ENCODE assay signal across 1 cellular context in the genomic region with DNA sequence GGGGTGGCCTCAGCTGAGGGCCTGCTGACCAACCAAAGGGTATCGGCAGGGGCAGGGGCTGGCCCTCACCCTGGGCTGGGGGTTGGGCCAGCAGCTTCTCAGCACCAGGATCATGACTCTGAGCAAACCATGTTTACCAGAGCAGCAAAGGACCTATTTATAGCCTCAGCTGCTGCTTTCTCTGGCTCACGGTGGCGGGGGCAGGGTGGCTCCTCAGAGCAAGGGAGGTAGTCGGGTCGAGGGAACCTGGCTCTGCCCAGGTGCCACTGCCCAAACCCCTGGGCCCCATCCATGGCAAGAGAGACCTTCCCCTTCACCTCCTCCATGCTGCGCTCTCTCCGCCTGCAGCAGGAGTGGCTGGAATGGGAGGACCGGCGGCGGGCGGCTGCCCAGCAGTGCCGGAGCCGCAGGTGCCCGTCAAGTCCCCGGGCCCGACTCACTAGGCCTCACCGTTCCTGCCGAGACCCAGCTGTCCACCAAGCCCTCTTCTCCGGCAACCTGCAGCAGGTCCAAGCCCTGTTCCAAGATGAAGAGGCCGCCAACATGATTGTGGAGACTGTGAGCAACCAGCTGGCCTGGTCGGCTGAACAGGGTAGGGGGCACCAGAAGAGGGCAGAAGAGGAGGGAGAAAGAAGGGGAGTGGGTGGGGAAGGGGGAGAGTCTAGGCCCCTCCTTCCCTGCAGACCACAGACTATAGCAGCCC.
TF ChIP-seq lines count a peak whose summit lies in the region.

A gene with protein sequence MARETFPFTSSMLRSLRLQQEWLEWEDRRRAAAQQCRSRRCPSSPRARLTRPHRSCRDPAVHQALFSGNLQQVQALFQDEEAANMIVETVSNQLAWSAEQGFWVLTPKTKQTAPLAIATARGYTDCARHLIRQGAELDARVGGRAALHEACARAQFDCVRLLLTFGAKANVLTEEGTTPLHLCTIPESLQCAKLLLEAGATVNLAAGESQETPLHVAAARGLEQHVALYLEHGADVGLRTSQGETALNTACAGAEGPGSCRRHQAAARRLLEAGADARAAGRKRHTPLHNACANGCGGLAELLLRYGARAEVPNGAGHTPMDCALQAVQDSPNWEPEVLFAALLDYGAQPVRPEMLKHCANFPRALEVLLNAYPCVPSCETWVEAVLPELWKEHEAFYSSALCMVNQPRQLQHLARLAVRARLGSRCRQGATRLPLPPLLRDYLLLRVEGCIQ (plus strand): TSS at position 206 of the 703 bp plus-strand sequence. CDS start 86 bp downstream, at position 292.

TF ChIP-seq in HepG2, 621 proteins besides CTCF, POLR2A, EP300 and RAD21 (continued from another document and continues in another):
- TF ChIP-seq, protein P1, sequence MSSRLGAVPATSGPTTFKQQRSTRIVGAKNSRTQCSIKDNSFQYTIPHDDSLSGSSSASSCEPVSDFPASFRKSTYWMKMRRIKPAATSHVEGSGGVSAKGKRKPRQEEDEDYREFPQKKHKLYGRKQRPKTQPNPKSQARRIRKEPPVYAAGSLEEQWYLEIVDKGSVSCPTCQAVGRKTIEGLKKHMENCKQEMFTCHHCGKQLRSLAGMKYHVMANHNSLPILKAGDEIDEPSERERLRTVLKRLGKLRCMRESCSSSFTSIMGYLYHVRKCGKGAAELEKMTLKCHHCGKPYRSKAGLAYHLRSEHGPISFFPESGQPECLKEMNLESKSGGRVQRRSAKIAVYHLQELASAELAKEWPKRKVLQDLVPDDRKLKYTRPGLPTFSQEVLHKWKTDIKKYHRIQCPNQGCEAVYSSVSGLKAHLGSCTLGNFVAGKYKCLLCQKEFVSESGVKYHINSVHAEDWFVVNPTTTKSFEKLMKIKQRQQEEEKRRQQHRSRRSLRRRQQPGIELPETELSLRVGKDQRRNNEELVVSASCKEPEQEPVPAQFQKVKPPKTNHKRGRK (CRISPR knock-in tag; IDR thresholded peaks at IDR 0.05): no peak
- TF ChIP-seq, protein P2, sequence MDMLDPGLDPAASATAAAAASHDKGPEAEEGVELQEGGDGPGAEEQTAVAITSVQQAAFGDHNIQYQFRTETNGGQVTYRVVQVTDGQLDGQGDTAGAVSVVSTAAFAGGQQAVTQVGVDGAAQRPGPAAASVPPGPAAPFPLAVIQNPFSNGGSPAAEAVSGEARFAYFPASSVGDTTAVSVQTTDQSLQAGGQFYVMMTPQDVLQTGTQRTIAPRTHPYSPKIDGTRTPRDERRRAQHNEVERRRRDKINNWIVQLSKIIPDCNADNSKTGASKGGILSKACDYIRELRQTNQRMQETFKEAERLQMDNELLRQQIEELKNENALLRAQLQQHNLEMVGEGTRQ (IDR thresholded peaks at IDR 0.05; ENCODE audit: low read depth, low read length): no peak
- TF ChIP-seq, protein P2 (CRISPR knock-in tag; IDR thresholded peaks at IDR 0.05; ENCODE audit: borderline replicate concordance): no peak
- TF ChIP-seq ZNF569 (CRISPR knock-in tag; IDR thresholded peaks at IDR 0.05; ENCODE audit: borderline replicate concordance) (no peak), NR1H2 (CRISPR knock-in tag; IDR thresholded peaks at IDR 0.05; ENCODE audit: borderline replicate concordance, low read depth) (no peak), KLF15 (CRISPR knock-in tag; IDR thresholded peaks at IDR 0.05; ENCODE audit: borderline replicate concordance) (no peak), NFKB2 (CRISPR knock-in tag; IDR thresholded peaks at IDR 0.05; ENCODE audit: borderline replicate concordance) (peak; percentile 22; the same call in 1 of the 2 replicates), DR1 (CRISPR knock-in tag; IDR thresholded peaks at IDR 0.05) (no peak), FOXA3 (CRISPR knock-in tag; IDR thresholded peaks at IDR 0.05) (peak; percentile 72), PCBP2 (optimal IDR thresholded peaks at IDR 0.05; ENCODE audit: low read depth, low read length, poor library complexity, severe bottlenecking) (no peak), TEAD3 (CRISPR knock-in tag; optimal IDR thresholded peaks at IDR 0.05; ENCODE audit: borderline replicate concordance) (no peak), RFXANK (CRISPR knock-in tag; IDR thresholded peaks at IDR 0.05) (no peak), NR3C1 (CRISPR knock-in tag; IDR thresholded peaks at IDR 0.05) (no peak), CCAR2 (optimal IDR thresholded peaks at IDR 0.05; ENCODE audit: low read depth, low read length) (no peak), TBX2 (CRISPR knock-in tag; IDR thresholded peaks at IDR 0.05; ENCODE audit: borderline replicate concordance) (0 out of 2 replicates have a peak, but pooled peaks have one; percentile 42), HOXA5 (CRISPR knock-in tag; IDR thresholded peaks at IDR 0.05) (no peak), RXRB (CRISPR knock-in tag; IDR thresholded peaks at IDR 0.05; ENCODE audit: borderline replicate concordance) (no peak), FOXP1 (IDR thresholded peaks at IDR 0.05) (no peak), FOXP1 (CRISPR knock-in tag; IDR thresholded peaks at IDR 0.05) (peak; percentile 33; the same call in 1 of the 2 replicates), MIER3 (CRISPR knock-in tag; IDR thresholded peaks at IDR 0.05; ENCODE audit: borderline replicate concordance) (0 out of 2 replicates have a peak, but pooled peaks have one; percentile 33), ZNF556 (CRISPR knock-in tag; IDR thresholded peaks at IDR 0.05; ENCODE audit: borderline replicate concordance) (no peak), RBM22 (optimal IDR thresholded peaks at IDR 0.05; ENCODE audit: low read length) (no peak), ZMYM4 (CRISPR knock-in tag; IDR thresholded peaks at IDR 0.05) (peak; percentile 29; the same call in 1 of the 2 replicates), MED1 (CRISPR knock-in tag; IDR thresholded peaks at IDR 0.05) (0 out of 2 replicates have a peak, but pooled peaks have one; percentile 39), ELF3 (CRISPR knock-in tag; IDR thresholded peaks at IDR 0.05) (no peak), MED8 (CRISPR knock-in tag; IDR thresholded peaks at IDR 0.05; ENCODE audit: insufficient replicate concordance) (no peak), ZFP82 (CRISPR knock-in tag; IDR thresholded peaks at IDR 0.05; ENCODE audit: borderline replicate concordance) (no peak), SYNCRIP (IDR thresholded peaks at IDR 0.05; ENCODE audit: insufficient read depth, low read depth, low read length) (no peak), U2AF1 (optimal IDR thresholded peaks at IDR 0.05; ENCODE audit: low read depth, low read length) (no peak), AGO1 (IDR thresholded peaks at IDR 0.05; ENCODE audit: low read depth, low read length, poor library complexity, severe bottlenecking) (peak; percentile 82), ZNF3 (CRISPR knock-in tag; IDR thresholded peaks at IDR 0.05) (no peak), ZNF737 (CRISPR knock-in tag; IDR thresholded peaks at IDR 0.05; ENCODE audit: borderline replicate concordance) (no peak), SMC3 (IDR thresholded peaks at IDR 0.05; ENCODE audit: low read length) (no peak), NCOA2 (CRISPR knock-in tag; IDR thresholded peaks at IDR 0.05) (no peak)
- TF ChIP-seq, protein P3, sequence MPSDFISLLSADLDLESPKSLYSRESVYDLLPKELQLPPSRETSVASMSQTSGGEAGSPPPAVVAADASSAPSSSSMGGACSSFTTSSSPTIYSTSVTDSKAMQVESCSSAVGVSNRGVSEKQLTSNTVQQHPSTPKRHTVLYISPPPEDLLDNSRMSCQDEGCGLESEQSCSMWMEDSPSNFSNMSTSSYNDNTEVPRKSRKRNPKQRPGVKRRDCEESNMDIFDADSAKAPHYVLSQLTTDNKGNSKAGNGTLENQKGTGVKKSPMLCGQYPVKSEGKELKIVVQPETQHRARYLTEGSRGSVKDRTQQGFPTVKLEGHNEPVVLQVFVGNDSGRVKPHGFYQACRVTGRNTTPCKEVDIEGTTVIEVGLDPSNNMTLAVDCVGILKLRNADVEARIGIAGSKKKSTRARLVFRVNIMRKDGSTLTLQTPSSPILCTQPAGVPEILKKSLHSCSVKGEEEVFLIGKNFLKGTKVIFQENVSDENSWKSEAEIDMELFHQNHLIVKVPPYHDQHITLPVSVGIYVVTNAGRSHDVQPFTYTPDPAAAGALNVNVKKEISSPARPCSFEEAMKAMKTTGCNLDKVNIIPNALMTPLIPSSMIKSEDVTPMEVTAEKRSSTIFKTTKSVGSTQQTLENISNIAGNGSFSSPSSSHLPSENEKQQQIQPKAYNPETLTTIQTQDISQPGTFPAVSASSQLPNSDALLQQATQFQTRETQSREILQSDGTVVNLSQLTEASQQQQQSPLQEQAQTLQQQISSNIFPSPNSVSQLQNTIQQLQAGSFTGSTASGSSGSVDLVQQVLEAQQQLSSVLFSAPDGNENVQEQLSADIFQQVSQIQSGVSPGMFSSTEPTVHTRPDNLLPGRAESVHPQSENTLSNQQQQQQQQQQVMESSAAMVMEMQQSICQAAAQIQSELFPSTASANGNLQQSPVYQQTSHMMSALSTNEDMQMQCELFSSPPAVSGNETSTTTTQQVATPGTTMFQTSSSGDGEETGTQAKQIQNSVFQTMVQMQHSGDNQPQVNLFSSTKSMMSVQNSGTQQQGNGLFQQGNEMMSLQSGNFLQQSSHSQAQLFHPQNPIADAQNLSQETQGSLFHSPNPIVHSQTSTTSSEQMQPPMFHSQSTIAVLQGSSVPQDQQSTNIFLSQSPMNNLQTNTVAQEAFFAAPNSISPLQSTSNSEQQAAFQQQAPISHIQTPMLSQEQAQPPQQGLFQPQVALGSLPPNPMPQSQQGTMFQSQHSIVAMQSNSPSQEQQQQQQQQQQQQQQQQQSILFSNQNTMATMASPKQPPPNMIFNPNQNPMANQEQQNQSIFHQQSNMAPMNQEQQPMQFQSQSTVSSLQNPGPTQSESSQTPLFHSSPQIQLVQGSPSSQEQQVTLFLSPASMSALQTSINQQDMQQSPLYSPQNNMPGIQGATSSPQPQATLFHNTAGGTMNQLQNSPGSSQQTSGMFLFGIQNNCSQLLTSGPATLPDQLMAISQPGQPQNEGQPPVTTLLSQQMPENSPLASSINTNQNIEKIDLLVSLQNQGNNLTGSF (CRISPR knock-in tag; IDR thresholded peaks at IDR 0.05): no peak
- TF ChIP-seq, protein P4, sequence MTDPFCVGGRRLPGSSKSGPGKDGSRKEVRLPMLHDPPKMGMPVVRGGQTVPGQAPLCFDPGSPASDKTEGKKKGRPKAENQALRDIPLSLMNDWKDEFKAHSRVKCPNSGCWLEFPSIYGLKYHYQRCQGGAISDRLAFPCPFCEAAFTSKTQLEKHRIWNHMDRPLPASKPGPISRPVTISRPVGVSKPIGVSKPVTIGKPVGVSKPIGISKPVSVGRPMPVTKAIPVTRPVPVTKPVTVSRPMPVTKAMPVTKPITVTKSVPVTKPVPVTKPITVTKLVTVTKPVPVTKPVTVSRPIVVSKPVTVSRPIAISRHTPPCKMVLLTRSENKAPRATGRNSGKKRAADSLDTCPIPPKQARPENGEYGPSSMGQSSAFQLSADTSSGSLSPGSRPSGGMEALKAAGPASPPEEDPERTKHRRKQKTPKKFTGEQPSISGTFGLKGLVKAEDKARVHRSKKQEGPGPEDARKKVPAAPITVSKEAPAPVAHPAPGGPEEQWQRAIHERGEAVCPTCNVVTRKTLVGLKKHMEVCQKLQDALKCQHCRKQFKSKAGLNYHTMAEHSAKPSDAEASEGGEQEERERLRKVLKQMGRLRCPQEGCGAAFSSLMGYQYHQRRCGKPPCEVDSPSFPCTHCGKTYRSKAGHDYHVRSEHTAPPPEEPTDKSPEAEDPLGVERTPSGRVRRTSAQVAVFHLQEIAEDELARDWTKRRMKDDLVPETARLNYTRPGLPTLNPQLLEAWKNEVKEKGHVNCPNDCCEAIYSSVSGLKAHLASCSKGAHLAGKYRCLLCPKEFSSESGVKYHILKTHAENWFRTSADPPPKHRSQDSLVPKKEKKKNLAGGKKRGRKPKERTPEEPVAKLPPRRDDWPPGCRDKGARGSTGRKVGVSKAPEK (CRISPR knock-in tag; IDR thresholded peaks at IDR 0.05; ENCODE audit: borderline replicate concordance): peak; percentile 80; the same call in 1 of the 2 replicates
- TF ChIP-seq, protein P5, sequence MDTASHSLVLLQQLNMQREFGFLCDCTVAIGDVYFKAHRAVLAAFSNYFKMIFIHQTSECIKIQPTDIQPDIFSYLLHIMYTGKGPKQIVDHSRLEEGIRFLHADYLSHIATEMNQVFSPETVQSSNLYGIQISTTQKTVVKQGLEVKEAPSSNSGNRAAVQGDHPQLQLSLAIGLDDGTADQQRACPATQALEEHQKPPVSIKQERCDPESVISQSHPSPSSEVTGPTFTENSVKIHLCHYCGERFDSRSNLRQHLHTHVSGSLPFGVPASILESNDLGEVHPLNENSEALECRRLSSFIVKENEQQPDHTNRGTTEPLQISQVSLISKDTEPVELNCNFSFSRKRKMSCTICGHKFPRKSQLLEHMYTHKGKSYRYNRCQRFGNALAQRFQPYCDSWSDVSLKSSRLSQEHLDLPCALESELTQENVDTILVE (CRISPR knock-in tag; IDR thresholded peaks at IDR 0.05): no peak
- TF ChIP-seq, protein P6, sequence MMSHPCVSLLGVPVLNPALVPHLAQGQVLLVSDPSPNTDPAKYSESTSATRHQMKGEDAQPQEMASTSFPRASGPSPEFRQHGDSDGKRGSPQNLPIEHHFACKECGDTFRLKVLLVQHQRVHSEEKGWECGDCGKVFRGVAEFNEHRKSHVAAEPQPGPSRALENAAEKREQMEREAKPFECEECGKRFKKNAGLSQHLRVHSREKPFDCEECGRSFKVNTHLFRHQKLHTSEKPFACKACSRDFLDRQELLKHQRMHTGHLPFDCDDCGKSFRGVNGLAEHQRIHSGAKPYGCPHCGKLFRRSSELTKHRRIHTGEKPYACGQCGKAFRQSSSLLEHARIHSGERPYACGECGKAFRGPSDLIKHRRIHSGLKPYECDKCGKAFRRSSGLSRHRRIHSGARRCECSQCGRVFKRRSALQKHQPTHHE (CRISPR knock-in tag; IDR thresholded peaks at IDR 0.05; ENCODE audit: borderline replicate concordance): no peak
- TF ChIP-seq, protein P7, sequence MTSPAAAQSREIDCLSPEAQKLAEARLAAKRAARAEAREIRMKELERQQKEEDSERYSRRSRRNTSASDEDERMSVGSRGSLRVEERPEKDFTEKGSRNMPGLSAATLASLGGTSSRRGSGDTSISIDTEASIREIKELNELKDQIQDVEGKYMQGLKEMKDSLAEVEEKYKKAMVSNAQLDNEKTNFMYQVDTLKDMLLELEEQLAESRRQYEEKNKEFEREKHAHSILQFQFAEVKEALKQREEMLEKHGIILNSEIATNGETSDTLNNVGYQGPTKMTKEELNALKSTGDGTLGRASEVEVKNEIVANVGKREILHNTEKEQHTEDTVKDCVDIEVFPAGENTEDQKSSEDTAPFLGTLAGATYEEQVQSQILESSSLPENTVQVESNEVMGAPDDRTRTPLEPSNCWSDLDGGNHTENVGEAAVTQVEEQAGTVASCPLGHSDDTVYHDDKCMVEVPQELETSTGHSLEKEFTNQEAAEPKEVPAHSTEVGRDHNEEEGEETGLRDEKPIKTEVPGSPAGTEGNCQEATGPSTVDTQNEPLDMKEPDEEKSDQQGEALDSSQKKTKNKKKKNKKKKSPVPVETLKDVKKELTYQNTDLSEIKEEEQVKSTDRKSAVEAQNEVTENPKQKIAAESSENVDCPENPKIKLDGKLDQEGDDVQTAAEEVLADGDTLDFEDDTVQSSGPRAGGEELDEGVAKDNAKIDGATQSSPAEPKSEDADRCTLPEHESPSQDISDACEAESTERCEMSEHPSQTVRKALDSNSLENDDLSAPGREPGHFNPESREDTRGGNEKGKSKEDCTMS (CRISPR knock-in tag; conservative IDR thresholded peaks at IDR 0.05): no peak
